10 cellular contexts compared by ENCODE assay signal in the genomic region with DNA sequence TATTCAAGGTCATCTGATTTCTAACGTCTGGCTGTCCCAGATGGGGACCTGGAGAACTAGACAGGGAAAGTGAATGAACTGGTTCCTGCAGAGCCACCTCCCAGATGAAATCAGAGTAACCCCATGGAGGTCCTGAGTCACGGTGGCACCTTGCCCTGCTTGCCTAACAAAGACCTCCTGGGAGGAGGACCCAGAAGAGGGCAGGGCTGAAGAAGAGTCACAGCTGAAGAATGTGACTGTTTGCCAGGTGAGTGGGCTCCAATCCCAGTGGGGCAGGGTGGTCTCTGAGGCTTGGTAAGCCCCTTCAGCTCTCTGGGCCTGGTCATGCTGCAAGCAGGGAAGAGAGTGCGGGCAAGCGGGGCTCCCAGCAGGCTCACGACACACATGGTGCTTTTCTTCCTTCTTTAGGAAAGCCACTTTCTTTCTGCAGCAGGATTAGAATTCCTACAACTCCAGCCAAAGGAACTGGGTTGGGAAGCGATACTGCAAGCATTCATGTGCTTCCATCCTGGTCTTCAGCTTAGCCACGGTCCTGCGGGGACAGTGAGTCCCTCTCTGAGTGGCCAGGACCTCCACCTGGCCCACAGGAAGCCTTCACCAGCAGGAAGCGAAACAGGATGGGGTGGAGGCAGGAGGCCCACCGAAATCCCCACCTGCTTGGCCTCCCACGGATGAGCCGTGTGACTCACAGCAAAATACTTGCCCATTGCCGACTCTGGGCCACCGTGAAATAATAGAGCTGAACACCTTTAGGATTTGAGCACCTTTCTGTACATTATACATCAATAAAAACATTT. TPM values are rescaled to one million over a fixed set of nuclear protein-coding genes. Genes with fewer than 3 reads are reported as not detected.
DNase-seq lines count a peak whose midpoint lies in the region; ATAC-seq lines count a peak whose summit lies in the region.
"Had no signal": no experiment of that assay in that cellular context is flagged by ENCODE, and none has a peak within 500 bp of the region (broad histone marks: within the 10 kb centered on the region; RNA-seq: fewer than 3 reads in every experiment).

No MANE protein-coding gene starts in this region.

- no peaks in the 10 kb centered on the region for H3K9me3 Mint-ChIP-seq in activated naive CD4-positive, alpha-beta T cell treated with anti-CD3 and anti-CD28 coated beads for 36 hours

- no peaks in the 10 kb centered on the region for H3K36me3 Mint-ChIP-seq in activated naive CD4-positive, alpha-beta T cell treated with anti-CD3 and anti-CD28 coated beads for 36 hours (ENCODE audit: low read depth)

- H3K4me1 Mint-ChIP-seq in activated naive CD4-positive, alpha-beta T cell treated with anti-CD3 and anti-CD28 coated beads for 36 hours (ENCODE audit: low read depth) = peaks cover 5% of the 10 kb centered on the region

- H3K27me3 Mint-ChIP-seq in activated naive CD4-positive, alpha-beta T cell treated with anti-CD3 and anti-CD28 coated beads for 36 hours (ENCODE audit: low read depth) = peaks cover 12% of the 10 kb centered on the region

- CTCF ChIA-PET in activated naive CD4-positive, alpha-beta T cell treated with anti-CD3 and anti-CD28 coated beads for 36 hours (lab: Charles Lee) = no interaction called here

- H3K27ac Mint-ChIP-seq in activated naive CD4-positive, alpha-beta T cell treated with anti-CD3 and anti-CD28 coated beads for 36 hours = no peak overlapping the region

- DNase-seq in D341Med (ENCODE audit: low spot score) = peak; percentile 17
- peak; percentile 29 for DNase-seq in amniotic epithelial cell (ENCODE audit: low read depth)
- peak; percentile 91 for DNase-seq in kidney tubule cell (ENCODE audit: low spot score)
- no peak for DNase-seq in activated naive CD4-positive, alpha-beta T cell treated with anti-CD3 and anti-CD28 coated beads for 36 hours
- no peak for DNase-seq in C1 segment of cervical spinal cord (lab: John Stamatoyannopoulos, UW)
- DNase-seq in COLO829 (ENCODE audit: low spot score) = no peak
- DNase-seq: kidney, MM.1S had no signal

- no peak overlapping the region for H3K4me3 Mint-ChIP-seq in activated naive CD4-positive, alpha-beta T cell treated with anti-CD3 and anti-CD28 coated beads for 36 hours

- peak; percentile 56 for ATAC-seq in HG02870 (IDR thresholded peaks at IDR 0.05; ENCODE audit: unreplicated experiment)
- no peak for ATAC-seq in GM19395 (IDR thresholded peaks at IDR 0.05; ENCODE audit: unreplicated experiment)

- intact Hi-C loops in activated naive CD4-positive, alpha-beta T cell treated with anti-CD3 and anti-CD28 coated beads for 36 hours (cut with micrococcal nuclease) = no loop called here

RNA-seq across cellular contexts. Expression of gene C16orf74, which starts 4.3 kb away (rescaled TPM):
- under 1 TPM; 0.50 to 0.64 TPM for total RNA-seq in activated naive CD4-positive, alpha-beta T cell treated with anti-CD3 and anti-CD28 coated beads for 36 hours

RNA-seq across cellular contexts. Expression of gene EMC8, which starts 52.7 kb away (rescaled TPM):
- 10 to 100 TPM; 28.5 to 31.6 TPM for total RNA-seq in activated naive CD4-positive, alpha-beta T cell treated with anti-CD3 and anti-CD28 coated beads for 36 hours

RNA-seq across cellular contexts. Expression of gene COX4I1, which starts 52.9 kb away (rescaled TPM):
- total RNA-seq in activated naive CD4-positive, alpha-beta T cell treated with anti-CD3 and anti-CD28 coated beads for 36 hours = 100 to 1,000 TPM; 563 to 568 TPM

RNA-seq across cellular contexts. Expression of gene GINS2, which starts 57.9 kb away (rescaled TPM):
- total RNA-seq in activated naive CD4-positive, alpha-beta T cell treated with anti-CD3 and anti-CD28 coated beads for 36 hours = 10 to 100 TPM; 60.7 to 66.6 TPM

Comparison
In these comparisons a context has a peak if more than half of its experiments do, and no peak if none do; other contexts are left out.
1. DNase-seq: peak in D341Med (single experiment), amniotic epithelial cell (single experiment) and kidney tubule cell (single experiment); none in activated naive CD4-positive, alpha-beta T cell treated with anti-CD3 and anti-CD28 coated beads for 36 hours (single experiment), C1 segment of cervical spinal cord (0 of 14) and COLO829 (single experiment).